Comparison of ENCODE assay signal across 8 cellular contexts in the genomic region with DNA sequence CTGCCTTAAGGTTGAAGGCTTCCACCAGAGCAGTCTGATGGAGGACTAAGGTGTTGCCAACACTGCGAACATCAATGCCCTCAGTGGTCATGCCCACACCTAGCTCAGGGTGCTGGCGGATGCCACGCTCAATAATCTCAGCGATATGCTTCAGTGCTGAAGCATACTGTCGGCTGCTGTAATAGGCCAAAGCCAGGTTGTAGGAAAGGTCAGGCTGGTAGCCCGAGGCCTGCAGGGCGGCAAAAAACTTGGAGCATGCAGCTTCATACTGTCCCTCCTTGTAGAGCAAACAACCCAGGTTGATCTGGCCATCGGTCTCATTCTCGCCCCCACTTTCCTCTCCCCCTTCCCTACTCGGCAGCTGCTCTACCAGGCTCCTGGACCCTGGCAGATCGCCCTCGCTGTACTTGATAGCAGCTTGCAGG.
DNase-seq lines count a peak whose midpoint lies in the region; ATAC-seq and TF ChIP-seq lines count a peak whose summit lies in the region.

No MANE protein-coding gene starts in this region.

- H3K27me3 Mint-ChIP-seq in mesothelial cell of epicardium (ENCODE audit: low read depth): no peaks in the 10 kb centered on the region

- H3K27me3 ChIP-seq in duodenal mucosa (ENCODE audit: control insufficient read depth in 1 of 2, insufficient read depth in 2 of 2, low read length in 2 of 2) (no peaks in the 10 kb centered on the region), uterus (no peaks in the 10 kb centered on the region)

- H3K4me3 ChIP-seq in duodenal mucosa (ENCODE audit: low read depth in 1 of 2, low read length in 2 of 2) (peak overlapping the region; percentile 99), uterus (peak overlapping the region; percentile 90 to 95)

- ATAC-seq in GM19035 (IDR thresholded peaks at IDR 0.05; ENCODE audit: unreplicated experiment): no peak

- TF ChIP-seq CTCF in mesothelial cell of epicardium (IDR thresholded peaks at IDR 0.05; ENCODE audit: unreplicated experiment) (no peak), uterus (IDR thresholded peaks at IDR 0.05) (no peak)

- peak overlapping the region; percentile 97 for H3K4me3 Mint-ChIP-seq in mesothelial cell of epicardium

- peaks cover 54% of the 10 kb centered on the region for H3K4me1 Mint-ChIP-seq in mesothelial cell of epicardium

- H3K9me3 ChIP-seq in ES-I3 (ENCODE audit: control insufficient read depth, insufficient read depth, low read length) (no peaks in the 10 kb centered on the region), duodenal mucosa (ENCODE audit: control insufficient read depth in 1 of 2, low read length in 2 of 2) (no peaks in the 10 kb centered on the region), uterus (no peaks in the 10 kb centered on the region)

- peak overlapping the region; percentile 100 for H3K27ac Mint-ChIP-seq in mesothelial cell of epicardium

- peaks cover 3% of the 10 kb centered on the region for H3K36me3 Mint-ChIP-seq in mesothelial cell of epicardium

- H3K9me3 Mint-ChIP-seq in mesothelial cell of epicardium: peaks cover 4% of the 10 kb centered on the region

- H3K27ac ChIP-seq in duodenal mucosa (ENCODE audit: low read depth, low read length) (peak overlapping the region; percentile 94), uterus (no peak overlapping the region)

- H3K4me1 ChIP-seq in ES-I3 (ENCODE audit: insufficient read depth, low read length): no peaks in the 10 kb centered on the region
- H3K4me1 ChIP-seq in duodenal mucosa (ENCODE audit: control insufficient read depth in 1 of 2, insufficient read depth in 2 of 2, low read length in 2 of 2): peaks cover 5% of the 10 kb centered on the region in 2 donors
- H3K4me1 ChIP-seq in uterus: no peaks in the 10 kb centered on the region

- intact Hi-C loops in uterus (cut with DNase I; ENCODE audit: low total_unique reads): no loop called here

- H3K36me3 ChIP-seq in ES-I3 (ENCODE audit: insufficient read depth, low read length) (no peaks in the 10 kb centered on the region), duodenal mucosa (ENCODE audit: control insufficient read depth in 1 of 2, insufficient read depth in 2 of 2, low read length in 2 of 2) (no peaks in the 10 kb centered on the region), uterus (no peaks in the 10 kb centered on the region)

- H3K9ac ChIP-seq in ES-I3 (ENCODE audit: low read depth, low read length) (peak overlapping the region; percentile 89; the same call in 1 of the 2 replicates), duodenal mucosa (ENCODE audit: low read depth in 1 of 2, low read length in 2 of 2) (peak overlapping the region; percentile 94 to 96)

- no peak for TF ChIP-seq POLR2A in uterus (IDR thresholded peaks at IDR 0.05)

- peak; percentile 58 for DNase-seq in NCI-H446 treated with DMSO at 0.1 percent for 48 hours (lab: John Stamatoyannopoulos, UW)
- peak; percentile 22 to 49 for DNase-seq in mesothelial cell of epicardium (ENCODE audit: low spot score in 2 of 2, unreplicated experiment in 2 of 2)
- DNase-seq in uterus: peak in 1 of 2 donors; percentile 40
- DNase-seq in amniotic stem cell (lab: John Stamatoyannopoulos, UW): no peak
- DNase-seq in stimulated activated CD4-positive, alpha-beta T cell treated with anti-CD3 and anti-CD28 coated beads, Interleukin-2, amount 100 ng/mL, for 48 hours: no peak

Comparison
In these comparisons a context has a peak if more than half of its experiments do, and no peak if none do; other contexts are left out.
1. DNase-seq: peak in NCI-H446 treated with DMSO at 0.1 percent for 48 hours (single experiment) and mesothelial cell of epicardium (2 of 2); none in amniotic stem cell (single experiment) and stimulated activated CD4-positive, alpha-beta T cell treated with anti-CD3 and anti-CD28 coated beads, Interleukin-2, amount 100 ng/mL, for 48 hours (0 of 2).